ENCODE assay signal across 10 cellular contexts in the genomic region with DNA sequence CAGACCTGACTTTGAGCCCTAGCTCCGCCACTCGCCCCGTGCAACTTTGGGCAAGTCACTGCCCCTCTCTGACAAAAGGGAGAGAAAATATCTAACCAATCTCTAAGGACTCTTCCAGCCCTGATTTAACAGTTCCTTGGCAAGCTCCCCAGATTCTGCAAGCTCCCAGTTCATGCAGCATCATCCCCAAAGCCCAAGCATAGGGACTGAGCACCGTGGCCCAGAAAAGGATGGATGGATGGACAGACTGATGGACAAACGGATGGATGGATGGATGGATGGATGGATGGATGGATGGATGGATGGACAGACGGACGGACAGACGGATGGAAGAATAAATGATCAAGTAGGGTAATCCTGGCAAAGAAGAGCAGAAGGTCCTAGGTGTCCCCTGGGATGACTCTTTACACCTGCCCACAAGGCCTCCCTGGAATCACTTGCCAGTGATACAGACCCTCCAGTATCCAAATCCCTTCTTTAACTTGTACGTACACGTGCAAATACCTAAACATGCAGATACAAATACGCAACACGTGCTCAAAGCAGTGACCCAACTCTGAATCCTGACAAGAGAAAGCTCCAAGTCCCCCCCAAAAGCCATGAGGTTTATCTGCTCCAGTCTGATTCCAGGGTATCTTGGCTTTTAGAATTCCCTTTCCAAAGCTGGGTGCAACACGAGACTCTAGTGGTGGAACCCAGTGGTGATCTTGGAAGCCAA. TPM values are rescaled to one million over a fixed set of nuclear protein-coding genes. Genes with fewer than 3 reads are reported as not detected.
A peak's percentile ranks its signal among the peaks of the same experiment; 100 is the strongest.
DNase-seq lines count a peak whose midpoint lies in the region; ATAC-seq, FAIRE-seq and TF ChIP-seq lines count a peak whose summit lies in the region.
"Had no signal": no experiment of that assay in that cellular context is flagged by ENCODE, and none has a peak within 500 bp of the region (broad histone marks: within the 10 kb centered on the region; RNA-seq: fewer than 3 reads in every experiment).

No MANE protein-coding gene starts in this region.

- POLR2A ChIA-PET in A549 (lab: Yijun Ruan, JAX), result no interaction called here

- no peak for FAIRE-seq in A549 (lab: Jason Lieb, UNC)

- DNase-seq in A549 (ENCODE audit: low read depth in 1 of 2, low spot score in 1 of 2), result no peak
- peak; percentile 75 for DNase-seq in cerebellar cortex (ENCODE audit: low spot score)
- no peak for DNase-seq in NCI-H1436 treated with DMSO at 0.1 percent for 48 hours (lab: John Stamatoyannopoulos, UW)
- DNase-seq in AG20443 (ENCODE audit: low spot score), result no peak
- DNase-seq: activated CD8-positive, alpha-beta memory T cell treated with anti-CD3 and anti-CD28 coated beads for 24 hours; NK-92 treated with Interleukin-12 subunit alpha and Interleukin-12 subunit beta, amount 100 ng/mL, for 24 hours had no signal

- H3K27ac ChIP-seq in A549 (peak overlapping the region in 1 of 2 experiments; percentile 79; a peak in 3 of 6 replicates), HUES64 (ENCODE audit: low read depth, low read length) (peak overlapping the region; percentile 78; the same call in 1 of the 2 replicates), muscle layer of colon (ENCODE audit: low read depth, low read length) (peak overlapping the region; percentile 56)

- H3K4me1 ChIP-seq in A549, result peaks cover 80% of the 10 kb centered on the region
- H3K4me1 ChIP-seq in HUES64 (ENCODE audit: insufficient read depth, low read length), result peaks cover 28% of the 10 kb centered on the region
- peaks cover 64% of the 10 kb centered on the region for H3K4me1 ChIP-seq in muscle layer of colon (ENCODE audit: insufficient read depth, low read length)

- H3K9me3 ChIP-seq in A549 (no peaks in the 10 kb centered on the region), HUES64 (ENCODE audit: insufficient read depth, low read depth, low read length) (no peaks in the 10 kb centered on the region), muscle layer of colon (ENCODE audit: low read length) (no peaks in the 10 kb centered on the region)

- no peaks in the 10 kb centered on the region for H3K27me3 ChIP-seq in HUES64 (ENCODE audit: insufficient read depth, low read length)
- no peaks in the 10 kb centered on the region for H3K27me3 ChIP-seq in muscle layer of colon (ENCODE audit: control insufficient read depth in 1 of 2, insufficient read depth in 2 of 2, low read length in 2 of 2)

- CTCF ChIA-PET in A549 (lab: Yijun Ruan, JAX), result interaction anchor here (1.0 to 1.7 kb wide), 4 partner anchors 13 to 157 kb away, joined by 3 to 5 read pairs (median 4); no protein-coding TSS in a partner anchor

- H3K9ac ChIP-seq in HUES64 (ENCODE audit: low read depth, low read length) (no peak overlapping the region), muscle layer of colon (ENCODE audit: low read length) (no peak overlapping the region)

- no peak overlapping the region for H3K4me3 ChIP-seq in A549
- no peak overlapping the region for H3K4me3 ChIP-seq in HUES64 (ENCODE audit: low read length)
- no peak overlapping the region for H3K4me3 ChIP-seq in muscle layer of colon (ENCODE audit: low read depth in 1 of 2, low read length in 2 of 2)

- ATAC-seq in A549 (no peak), GM19328 (IDR thresholded peaks at IDR 0.05; ENCODE audit: unreplicated experiment) (no peak), HG02970 (IDR thresholded peaks at IDR 0.05; ENCODE audit: low FRiP score, unreplicated experiment) (no peak)

- TF ChIP-seq RAD21 in A549 (conservative IDR thresholded peaks at IDR 0.05 in 1 of 2, IDR thresholded peaks at IDR 0.05 in 1 of 2), result no peak

- no peak for TF ChIP-seq POLR2A in A549 (IDR thresholded peaks at IDR 0.05; ENCODE audit: low read length)

- peak overlapping the region; percentile 8; the same call in 1 of the 3 replicates for H3K4me2 ChIP-seq in A549

- WGBS in A549 (ENCODE audit: missing lambda C conversion rate), result 85% methylated on average over 13 of the region's 13 CpGs
- 90% methylated on average over 13 of the region's 13 CpGs for WGBS in HUES64

- H3K36me3 ChIP-seq in HUES64 (ENCODE audit: insufficient read depth, low read length), result no peaks in the 10 kb centered on the region
- H3K36me3 ChIP-seq in muscle layer of colon (ENCODE audit: insufficient read depth, low read length), result no peaks in the 10 kb centered on the region

- TF ChIP-seq CTCF in A549 (IDR thresholded peaks at IDR 0.05), result no peak

- no peak for TF ChIP-seq EP300 in A549 (IDR thresholded peaks at IDR 0.05)

TF ChIP-seq in A549, 52 proteins besides CTCF, POLR2A, EP300 and RAD21:
- TF ChIP-seq ZFP36 (IDR thresholded peaks at IDR 0.05; ENCODE audit: borderline replicate concordance, partially characterized antibody) (no peak), ZC3H11A (IDR thresholded peaks at IDR 0.05) (no peak), ZSCAN20 (CRISPR knock-in tag; IDR thresholded peaks at IDR 0.05) (no peak), CHD4 (IDR thresholded peaks at IDR 0.05; ENCODE audit: borderline replicate concordance) (no peak), RFX5 (IDR thresholded peaks at IDR 0.05) (no peak), PHF8 (IDR thresholded peaks at IDR 0.05; ENCODE audit: borderline replicate concordance, low read depth) (no peak), HOXB5 (CRISPR knock-in tag; IDR thresholded peaks at IDR 0.05) (no peak), CBX8 (IDR thresholded peaks at IDR 0.05) (no peak), JUN (IDR thresholded peaks at IDR 0.05) (no peak), NFE2L2 (conservative IDR thresholded peaks at IDR 0.05; ENCODE audit: low read length) (no peak), MYC (IDR thresholded peaks at IDR 0.05; ENCODE audit: borderline replicate concordance, low read length) (no peak), EHF (CRISPR knock-in tag; IDR thresholded peaks at IDR 0.05) (no peak), HES2 (IDR thresholded peaks at IDR 0.05) (no peak)
- TF ChIP-seq, protein P1, sequence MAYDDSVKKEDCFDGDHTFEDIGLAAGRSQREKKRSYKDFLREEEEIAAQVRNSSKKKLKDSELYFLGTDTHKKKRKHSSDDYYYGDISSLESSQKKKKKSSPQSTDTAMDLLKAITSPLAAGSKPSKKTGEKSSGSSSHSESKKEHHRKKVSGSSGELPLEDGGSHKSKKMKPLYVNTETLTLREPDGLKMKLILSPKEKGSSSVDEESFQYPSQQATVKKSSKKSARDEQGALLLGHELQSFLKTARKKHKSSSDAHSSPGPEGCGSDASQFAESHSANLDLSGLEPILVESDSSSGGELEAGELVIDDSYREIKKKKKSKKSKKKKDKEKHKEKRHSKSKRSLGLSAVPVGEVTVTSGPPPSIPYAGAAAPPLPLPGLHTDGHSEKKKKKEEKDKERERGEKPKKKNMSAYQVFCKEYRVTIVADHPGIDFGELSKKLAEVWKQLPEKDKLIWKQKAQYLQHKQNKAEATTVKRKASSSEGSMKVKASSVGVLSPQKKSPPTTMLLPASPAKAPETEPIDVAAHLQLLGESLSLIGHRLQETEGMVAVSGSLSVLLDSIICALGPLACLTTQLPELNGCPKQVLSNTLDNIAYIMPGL (CRISPR knock-in tag; IDR thresholded peaks at IDR 0.05; ENCODE audit: borderline replicate concordance), result no peak
TF ChIP-seq in A549: peak in this region for 0.

RNA-seq across cellular contexts. Expression of gene IFFO2, which starts 16.0 kb away (rescaled TPM):
- 23.0 and 24.3 TPM in 2 replicates for polyA plus RNA-seq in A549 (2011; rRNA removed)
- polyA plus RNA-seq in A549 (2012; cell fraction: cytosol; rRNA removed), result 43.9 and 44.0 TPM in 2 replicates
- polyA plus RNA-seq in A549 (2012; cell fraction: nucleus; rRNA removed), result 93.7 and 96.0 TPM in 2 replicates
- 50.1 to 57.5 TPM (median 53.9 TPM) in 3 replicates for polyA plus RNA-seq in A549 (2017; fragmentation: RNase III; extraction: RNeasy Plus Mini Kit Qiagen cat#74134 plus additional on column Dnase treatment)
- polyA minus RNA-seq in A549 (2011; rRNA and poly(A)+ RNA removed), result 24.2 and 31.1 TPM in 2 replicates
- 3.8 TPM for polyA plus RNA-seq in HUES64 (2013, experiment 1 of 2)
- polyA plus RNA-seq in HUES64 (2013, experiment 2 of 2), result 3.2 TPM

RNA-seq across cellular contexts. Expression of gene ALDH4A1, which starts 38.1 kb away (rescaled TPM):
- polyA plus RNA-seq in A549 (2011; rRNA removed), result 9.4 and 9.7 TPM in 2 replicates
- polyA plus RNA-seq in A549 (2012; cell fraction: cytosol; rRNA removed), result 17.8 and 20.9 TPM in 2 replicates
- 44.6 and 47.4 TPM in 2 replicates for polyA plus RNA-seq in A549 (2012; cell fraction: nucleus; rRNA removed)
- 14.7 to 17.1 TPM (median 15.4 TPM) in 3 replicates for polyA plus RNA-seq in A549 (2017; fragmentation: RNase III; extraction: RNeasy Plus Mini Kit Qiagen cat#74134 plus additional on column Dnase treatment)
- 12.0 and 13.4 TPM in 2 replicates for polyA minus RNA-seq in A549 (2011; rRNA and poly(A)+ RNA removed)
- polyA plus RNA-seq in HUES64 (2013, experiment 1 of 2), result 20.7 TPM
- 17.5 TPM for polyA plus RNA-seq in HUES64 (2013, experiment 2 of 2)
